In the genomic region with DNA sequence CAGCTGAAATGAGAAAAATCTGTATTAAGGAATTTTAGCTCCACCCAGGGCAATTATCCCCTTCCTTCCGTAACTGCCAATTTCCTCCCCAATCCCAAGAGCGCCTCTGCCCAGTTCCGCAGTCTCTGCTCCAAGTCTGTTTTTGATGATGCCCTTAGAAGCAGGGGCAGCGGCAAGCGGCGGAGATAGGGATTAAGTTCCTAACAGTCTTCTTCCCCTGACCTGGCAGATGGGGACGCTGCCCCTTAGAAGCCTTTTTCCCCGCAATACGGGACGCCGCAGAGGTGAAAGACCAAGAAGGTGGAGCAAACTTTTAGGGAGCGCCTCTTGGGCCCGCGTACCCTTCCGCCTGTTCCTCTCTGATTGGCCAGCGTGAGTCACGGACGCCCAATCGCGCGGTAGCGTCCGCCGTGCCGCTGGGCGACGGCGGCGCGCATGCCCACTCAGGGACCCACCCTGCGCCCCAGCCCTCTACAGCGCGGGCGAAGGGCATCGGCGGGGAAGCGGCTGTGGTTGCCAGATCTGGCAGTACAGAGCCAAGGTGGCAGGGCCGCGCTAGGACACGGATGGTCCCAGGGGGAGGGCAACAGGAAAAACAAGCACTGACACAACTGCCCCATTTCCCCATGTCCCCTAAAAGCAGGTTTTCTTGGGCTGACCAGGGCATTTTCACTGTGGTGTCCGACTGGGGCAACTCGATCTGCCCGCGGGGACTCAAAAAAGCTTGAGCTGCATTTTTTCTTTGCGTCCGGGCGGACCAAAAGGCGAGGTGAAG, we compare ENCODE assay signal across 8 cellular contexts. TPM values are rescaled to one million over a fixed set of nuclear protein-coding genes. Genes with fewer than 3 reads are reported as not detected.
DNase-seq lines count a peak whose midpoint lies in the region; ATAC-seq, FAIRE-seq and TF ChIP-seq lines count a peak whose summit lies in the region.

No MANE protein-coding gene starts in this region.

- peaks cover 18% of the 10 kb centered on the region for H3K4me1 ChIP-seq in adipocyte (ENCODE audit: control insufficient read depth, insufficient read depth, low read length)
- H3K4me1 ChIP-seq in heart left ventricle = peaks cover 6 to 32% (median 20%) of the 10 kb centered on the region in 12 donors

- no peak; the same call in 1 of the 2 replicates for TF ChIP-seq POLR2A in GM12891 (IDR thresholded peaks at IDR 0.05; ENCODE audit: low read depth, low read length)
- TF ChIP-seq POLR2A in heart left ventricle (IDR thresholded peaks at IDR 0.05) = peak in 1 of 2 donors; percentile 95

- H3K27ac ChIP-seq in heart left ventricle = peak overlapping the region; percentile 91 to 100 (median 98)

- intact Hi-C loops in heart left ventricle (cut with DNase I) = loop anchor here in 6 of 10 donors (2.0 to 10.0 kb wide), 4 partner anchors 36 to 1051 kb away; partner anchors contain the start of gene DIAPH3 (in 2 of the 6)

- H3K9me3 ChIP-seq in adipocyte (ENCODE audit: control insufficient read depth, low read length) = no peaks in the 10 kb centered on the region
- H3K9me3 ChIP-seq in heart left ventricle = no peaks in the 10 kb centered on the region

- peak overlapping the region; percentile 97 for H3K9ac ChIP-seq in adipocyte (ENCODE audit: low read length)

- H3K36me3 ChIP-seq in adipocyte (ENCODE audit: control insufficient read depth, insufficient read depth, low read length, severe bottlenecking) (no peaks in the 10 kb centered on the region), heart left ventricle (no peaks in the 10 kb centered on the region)

- TF ChIP-seq CTCF in heart left ventricle (IDR thresholded peaks at IDR 0.05) = no peak
- no peak for TF ChIP-seq CTCF in type B pancreatic cell (conservative IDR thresholded peaks at IDR 0.05)

- H3K4me3 Mint-ChIP-seq in type B pancreatic cell = peak overlapping the region; percentile 96

- ATAC-seq in HG02798 (IDR thresholded peaks at IDR 0.05; ENCODE audit: poor library complexity, unreplicated experiment) = peak; percentile 81
- ATAC-seq in heart left ventricle = peak; percentile 95 to 98 (median 96)

- peak overlapping the region; percentile 96 for H3K27ac Mint-ChIP-seq in type B pancreatic cell

- H3K27me3 Mint-ChIP-seq in type B pancreatic cell = no peaks in the 10 kb centered on the region

- 0% methylated on average over 48 of the region's 48 CpGs for WGBS in heart left ventricle, 4 donors

- H3K4me3 ChIP-seq in adipocyte (ENCODE audit: low read length) = peak overlapping the region; percentile 94
- H3K4me3 ChIP-seq in heart left ventricle = peak overlapping the region; percentile 43 to 85 (median 74)

- H3K27me3 ChIP-seq in adipocyte (replicated peaks; ENCODE audit: control insufficient read depth, insufficient read depth, low read length) (no peaks in the 10 kb centered on the region), heart left ventricle (no peaks in the 10 kb centered on the region)

- FAIRE-seq in GM12891 (lab: Jason Lieb, UNC) = peak; percentile 100

- DNase-seq in GM12891 (ENCODE audit: insufficient read length, low spot score) = peak; percentile 69
- DNase-seq in NCI-H1417 treated with DMSO at 0.1 percent for 48 hours (lab: John Stamatoyannopoulos, UW) = peak; percentile 80
- DNase-seq in SW 1271 (lab: John Stamatoyannopoulos, UW) = peak; percentile 80 to 92
- peak; percentile 97 for DNase-seq in adipocyte (ENCODE audit: low read depth)
- DNase-seq in heart left ventricle = peak; percentile 92 to 96 (median 95)
- DNase-seq in pons (ENCODE audit: low spot score) = peak; percentile 95
- DNase-seq in type B pancreatic cell (ENCODE audit: extremely low spot score, unreplicated experiment) = peak; percentile 90

- H3K36me3 Mint-ChIP-seq in type B pancreatic cell = no peaks in the 10 kb centered on the region

- H3K4me1 Mint-ChIP-seq in type B pancreatic cell (ENCODE audit: unreplicated experiment) = peaks cover 22% of the 10 kb centered on the region

- H3K9me3 Mint-ChIP-seq in type B pancreatic cell = no peaks in the 10 kb centered on the region

TF ChIP-seq in GM12891, 5 proteins besides CTCF, POLR2A, EP300 and RAD21:
- peak; percentile 27; the same call in 1 of the 2 replicates for TF ChIP-seq TAF1 (IDR thresholded peaks at IDR 0.05; ENCODE audit: low read depth, low read length)
- 0 out of 2 replicates have a peak, but pooled peaks have one; percentile 5 for TF ChIP-seq SPI1 (IDR thresholded peaks at IDR 0.05; ENCODE audit: low read depth, low read length)
- TF ChIP-seq PAX5 (IDR thresholded peaks at IDR 0.05; ENCODE audit: insufficient read depth, low read length, severe bottlenecking) = no peak
- peak; percentile 79 for TF ChIP-seq POLR2AphosphoS5 (IDR thresholded peaks at IDR 0.05; ENCODE audit: low read depth, low read length)
- no peak for TF ChIP-seq POU2F2 (IDR thresholded peaks at IDR 0.05; ENCODE audit: low read depth, low read length)

RNA-seq across cellular contexts. Expression of gene TDRD3, which starts 0.8 kb away (rescaled TPM):
- polyA plus RNA-seq in GM12891 (2012; ENCODE audit: low read depth, missing spikeins) = 6.8 TPM
- total RNA-seq in heart left ventricle (10 to 100 TPM; 17.1 to 56.4 (median 42.1) TPM), type B pancreatic cell (ENCODE audit: low replicate concordance) (14.8 and 30.1 TPM in 2 replicates)
- polyA plus RNA-seq in heart left ventricle = 10 to 100 TPM; 13.3 to 16.5 TPM

Comparison
In these comparisons a context has a peak if more than half of its experiments do, and no peak if none do; other contexts are left out.
1. Peak in every context shown above with its lines: DNase-seq, ATAC-seq, H3K4me3 ChIP-seq and H3K27ac ChIP-seq.